23 cellular contexts compared by ENCODE assay signal in genomic region chr3:27271890-27272289, GRCh38.
A peak's percentile ranks its signal among the peaks of the same experiment; 100 is the strongest.
DNase-seq lines count a peak whose midpoint lies in the region; ATAC-seq and TF ChIP-seq lines count a peak whose summit lies in the region.
"Had no signal": no experiment of that assay in that cellular context is flagged by ENCODE, and none has a peak within 500 bp of the region (broad histone marks: within the 10 kb centered on the region; RNA-seq: fewer than 3 reads in every experiment).

No MANE protein-coding gene starts in this region.

- no peaks in the 10 kb centered on the region for H4K20me1 ChIP-seq in MM.1S (ENCODE audit: insufficient read depth, low read length)
- H4K20me1 ChIP-seq: BLaER1 treated with 17β-estradiol and CSF1 and Interleukin-3, amounts not matched to agents 10 nM and 100 nM had no signal

- H3F3A ChIP-seq in MM.1S (ENCODE audit: insufficient read depth, low read length): no peaks in the 10 kb centered on the region

- intact Hi-C loops in mucosa of descending colon (cut with DNase I, micrococcal nuclease): no loop called here

- no peak overlapping the region for H3K9ac ChIP-seq in MM.1S (ENCODE audit: low read length)
- H3K9ac ChIP-seq: BLaER1 treated with 17β-estradiol and CSF1 and Interleukin-3, amounts not matched to agents 10 nM and 100 nM had no signal

- H3K4me3 ChIP-seq in LNCaP clone FGC (ENCODE audit: low read depth, low read length): no peak overlapping the region
- no peak overlapping the region for H3K4me3 ChIP-seq in mucosa of descending colon
- no peak overlapping the region for H3K4me3 ChIP-seq in foreskin fibroblast (ENCODE audit: low read depth in 1 of 2, low read length in 2 of 2)
- no peak overlapping the region for H3K4me3 ChIP-seq in MM.1S (ENCODE audit: low read length)
- H3K4me3 ChIP-seq: BLaER1 treated with 17β-estradiol and CSF1 and Interleukin-3, amounts not matched to agents 10 nM and 100 nM; GM12878 had no signal

- H3K27ac ChIP-seq in VCaP (peak overlapping the region; percentile 45), MM.1S (ENCODE audit: low read length) (no peak overlapping the region)
- H3K27ac ChIP-seq: BLaER1 treated with 17β-estradiol and CSF1 and Interleukin-3, amounts not matched to agents 10 nM and 100 nM; C4-2B had no signal

- TF ChIP-seq CTCF in LNCaP clone FGC (IDR thresholded peaks at IDR 0.05; ENCODE audit: control insufficient read depth, extremely low read depth, insufficient read depth) (no peak), VCaP (conservative IDR thresholded peaks at IDR 0.05) (no peak), mucosa of descending colon (IDR thresholded peaks at IDR 0.05) (no peak), foreskin fibroblast (IDR thresholded peaks at IDR 0.05; ENCODE audit: low read depth, low read length) (no peak), MM.1S (IDR thresholded peaks at IDR 0.05; ENCODE audit: low read length) (no peak)

- ATAC-seq in mucosa of descending colon: peak; percentile 62
- ATAC-seq in GM19324 (IDR thresholded peaks at IDR 0.05; ENCODE audit: low FRiP score, unreplicated experiment): no peak
- no peak for ATAC-seq in GM19397 (IDR thresholded peaks at IDR 0.05; ENCODE audit: unreplicated experiment)
- ATAC-seq: CD8-positive, alpha-beta T cell; GM12878 had no signal

- no peaks in the 10 kb centered on the region for H3K9me2 ChIP-seq in MM.1S (replicated peaks; ENCODE audit: insufficient read depth, low read length)

- H3K9me3 ChIP-seq in mucosa of descending colon: no peaks in the 10 kb centered on the region
- no peaks in the 10 kb centered on the region for H3K9me3 ChIP-seq in MM.1S (replicated peaks; ENCODE audit: insufficient read depth, low read length)

- no peak overlapping the region for H3K4me2 ChIP-seq in MM.1S (ENCODE audit: low read depth, low read length)
- H3K4me2 ChIP-seq: BLaER1 treated with 17β-estradiol and CSF1 and Interleukin-3, amounts not matched to agents 10 nM and 100 nM had no signal

- DNase-seq in LNCaP clone FGC (ENCODE audit: low read depth) (peak; percentile 56), mucosa of descending colon (no peak), foreskin fibroblast (no peak), MM.1S (no peak)
- DNase-seq: 8988T; ACHN; AML-193; CD4-positive, alpha-beta T cell; CD8-positive, alpha-beta T cell; COR-L47; DMS 273 treated with DMSO at 0.1 percent for 48 hours; DMS153; DMS53; DMS79; DND-41; EL; GDM1 had no signal

- H3K36me3 ChIP-seq in mucosa of descending colon (ENCODE audit: low read depth): no peaks in the 10 kb centered on the region
- H3K36me3 ChIP-seq in MM.1S (replicated peaks; ENCODE audit: insufficient read depth, low read length): no peaks in the 10 kb centered on the region

- H2AFZ ChIP-seq in MM.1S (ENCODE audit: low read length): no peak overlapping the region

- H3K27me3 ChIP-seq in MM.1S (replicated peaks; ENCODE audit: insufficient read depth, low read length): no peaks in the 10 kb centered on the region
- H3K27me3 ChIP-seq: BLaER1 treated with 17β-estradiol and CSF1 and Interleukin-3, amounts not matched to agents 10 nM and 100 nM had no signal

- H3K4me1 ChIP-seq in mucosa of descending colon (ENCODE audit: low read depth) (no peaks in the 10 kb centered on the region), MM.1S (ENCODE audit: low read length) (no peaks in the 10 kb centered on the region)

- no peaks in the 10 kb centered on the region for H3K79me2 ChIP-seq in MM.1S (ENCODE audit: low read length)
